ENCODE assay signal across 18 cellular contexts in genomic region chr20:63091901-63092659, GRCh38.
DNase-seq lines count a peak whose midpoint lies in the region; ATAC-seq, FAIRE-seq and TF ChIP-seq lines count a peak whose summit lies in the region.
"Had no signal": no experiment of that assay in that cellular context is flagged by ENCODE, and none has a peak within 500 bp of the region (broad histone marks: within the 10 kb centered on the region; RNA-seq: fewer than 3 reads in every experiment).

No MANE protein-coding gene starts in this region.

- TF ChIP-seq POLR2A in sigmoid colon (IDR thresholded peaks at IDR 0.05): no peak

- no peak overlapping the region for H3K4me3 Mint-ChIP-seq in activated CD8-positive, alpha-beta memory T cell treated with anti-CD3 and anti-CD28 coated beads, Interleukin-2, amount 10 ng/mL, durations not matched to agents 7 days and 5 days
- H3K4me3 Mint-ChIP-seq in T-helper 17 cell (no peak overlapping the region), Calu3 (ENCODE audit: low read depth, unreplicated experiment) (no peak overlapping the region)
- H3K4me3 Mint-ChIP-seq: activated B cell treated with CpG ODN at 0.5 μM for 24 hours; stimulated activated effector memory CD8-positive, alpha-beta T cell treated with anti-CD3 and anti-CD28 coated beads, Interleukin-12 subunit alpha, Interleukin-12 subunit beta, amount 100 ng/mL, for 72 hours had no signal

- H3K4me1 ChIP-seq in left ventricle myocardium inferior (no peaks in the 10 kb centered on the region), sigmoid colon (no peaks in the 10 kb centered on the region)
- H3K4me1 ChIP-seq: A549, vagina had no signal

- intact Hi-C loops in left ventricle myocardium inferior (cut with micrococcal nuclease): no loop called here
- intact Hi-C loops in sigmoid colon (cut with DNase I): no loop called here
- intact Hi-C loops in Calu3 (cut with micrococcal nuclease; ENCODE audit: unreplicated experiment): no loop called here

- ATAC-seq in activated CD8-positive, alpha-beta memory T cell treated with anti-CD3 and anti-CD28 coated beads, Interleukin-2, amount 10 ng/mL, durations not matched to agents 7 days and 5 days: no peak
- no peak for ATAC-seq in T-helper 17 cell
- ATAC-seq: A549; K562; stimulated activated effector memory CD8-positive, alpha-beta T cell treated with anti-CD3 and anti-CD28 coated beads, Interleukin-12 subunit alpha, Interleukin-12 subunit beta, amount 100 ng/mL, for 72 hours had no signal

- no peaks in the 10 kb centered on the region for H3K9me3 Mint-ChIP-seq in activated CD8-positive, alpha-beta memory T cell treated with anti-CD3 and anti-CD28 coated beads, Interleukin-2, amount 10 ng/mL, durations not matched to agents 7 days and 5 days (ENCODE audit: low read depth)
- no peaks in the 10 kb centered on the region for H3K9me3 Mint-ChIP-seq in Calu3 (ENCODE audit: low read depth, unreplicated experiment)
- H3K9me3 Mint-ChIP-seq: activated B cell treated with CpG ODN at 0.5 μM for 24 hours; stimulated activated effector memory CD8-positive, alpha-beta T cell treated with anti-CD3 and anti-CD28 coated beads, Interleukin-12 subunit alpha, Interleukin-12 subunit beta, amount 100 ng/mL, for 72 hours had no signal

- no peaks in the 10 kb centered on the region for H3K27me3 Mint-ChIP-seq in activated CD8-positive, alpha-beta memory T cell treated with anti-CD3 and anti-CD28 coated beads, Interleukin-2, amount 10 ng/mL, durations not matched to agents 7 days and 5 days
- H3K27me3 Mint-ChIP-seq in T-helper 17 cell (peaks cover 41% of the 10 kb centered on the region), Calu3 (ENCODE audit: unreplicated experiment) (peaks cover 83% of the 10 kb centered on the region)

- TF ChIP-seq CTCF in left ventricle myocardium inferior (IDR thresholded peaks at IDR 0.05; ENCODE audit: borderline replicate concordance): no peak
- TF ChIP-seq CTCF in sigmoid colon (IDR thresholded peaks at IDR 0.05): no peak
- no peak for TF ChIP-seq CTCF in Calu3 (IDR thresholded peaks at IDR 0.05; ENCODE audit: unreplicated experiment)

- BruUV-seq in Calu3 (replicated peaks; lab: Mats Ljungman, UMichigan): no TSS peak

- H3K36me3 ChIP-seq in left ventricle myocardium inferior (no peaks in the 10 kb centered on the region), sigmoid colon (no peaks in the 10 kb centered on the region)
- H3K36me3 ChIP-seq: vagina had no signal

- H3K27me3 ChIP-seq in left ventricle myocardium inferior (ENCODE audit: low read depth) (peaks cover 100% of the 10 kb centered on the region), sigmoid colon (peaks cover 0 to 79% (median 28%) of the 10 kb centered on the region in 3 donors)
- H3K27me3 ChIP-seq: vagina had no signal

- CTCF ChIA-PET in activated CD8-positive, alpha-beta memory T cell treated with anti-CD3 and anti-CD28 coated beads, Interleukin-2, amount 10 ng/mL, durations not matched to agents 7 days and 5 days (lab: Charles Lee): no interaction called here
- CTCF ChIA-PET in Calu3 (lab: Charles Lee): interaction anchor here (0.8 kb wide), 1 partner anchor 11 kb away, joined by 3 read pairs; no protein-coding TSS in a partner anchor

- DNase-seq in activated CD8-positive, alpha-beta memory T cell treated with anti-CD3 and anti-CD28 coated beads for 24 hours: peak; percentile 49
- no peak for DNase-seq in activated CD8-positive, alpha-beta memory T cell treated with anti-CD3 and anti-CD28 coated beads, Interleukin-2, amount 10 ng/mL, durations not matched to agents 7 days and 5 days
- peak in 2 of 3 donors; percentile 3 to 6 for DNase-seq in T-helper 17 cell
- DNase-seq in left ventricle myocardium inferior: peak; percentile 12
- DNase-seq in sigmoid colon: peak; percentile 56
- DNase-seq in HTR-8/SVneo (ENCODE audit: insufficient read length, low spot score): no peak
- no peak for DNase-seq in Calu3
- no peak for DNase-seq in NCI-H2196 (lab: John Stamatoyannopoulos, UW; ENCODE audit: unreplicated experiment)
- DNase-seq: activated B cell treated with CpG ODN at 0.5 μM for 24 hours, amniotic stem cell, MV-4-11, NCI-H2029 had no signal

- TF ChIP-seq EP300 in sigmoid colon (IDR thresholded peaks at IDR 0.05): no peak

- H3K4me3 ChIP-seq in left ventricle myocardium inferior (no peak overlapping the region), sigmoid colon (no peak overlapping the region)
- H3K4me3 ChIP-seq: A549, K562, vagina had no signal

- 82 to 87% methylated on average over 31 of the region's 31 CpGs for WGBS in sigmoid colon, 2 donors

- no peaks in the 10 kb centered on the region for H3K9me3 ChIP-seq in T-helper 17 cell (ENCODE audit: control insufficient read depth, low read length, poor library complexity, severe bottlenecking)
- no peaks in the 10 kb centered on the region for H3K9me3 ChIP-seq in left ventricle myocardium inferior (replicated peaks)
- no peaks in the 10 kb centered on the region for H3K9me3 ChIP-seq in sigmoid colon
- H3K9me3 ChIP-seq: A549, vagina had no signal

- H3K36me3 Mint-ChIP-seq in activated CD8-positive, alpha-beta memory T cell treated with anti-CD3 and anti-CD28 coated beads, Interleukin-2, amount 10 ng/mL, durations not matched to agents 7 days and 5 days: no peaks in the 10 kb centered on the region
- H3K36me3 Mint-ChIP-seq in T-helper 17 cell (ENCODE audit: low read depth): no peaks in the 10 kb centered on the region
- H3K36me3 Mint-ChIP-seq in Calu3 (ENCODE audit: insufficient read depth, unreplicated experiment): no peaks in the 10 kb centered on the region
- H3K36me3 Mint-ChIP-seq: stimulated activated effector memory CD8-positive, alpha-beta T cell treated with anti-CD3 and anti-CD28 coated beads, Interleukin-12 subunit alpha, Interleukin-12 subunit beta, amount 100 ng/mL, for 72 hours had no signal

- H3K4me1 Mint-ChIP-seq in activated CD8-positive, alpha-beta memory T cell treated with anti-CD3 and anti-CD28 coated beads, Interleukin-2, amount 10 ng/mL, durations not matched to agents 7 days and 5 days: no peaks in the 10 kb centered on the region
- H3K4me1 Mint-ChIP-seq in T-helper 17 cell (no peaks in the 10 kb centered on the region), Calu3 (ENCODE audit: low read depth, unreplicated experiment) (no peaks in the 10 kb centered on the region)
- H3K4me1 Mint-ChIP-seq: activated B cell treated with CpG ODN at 0.5 μM for 24 hours; stimulated activated effector memory CD8-positive, alpha-beta T cell treated with anti-CD3 and anti-CD28 coated beads, Interleukin-12 subunit alpha, Interleukin-12 subunit beta, amount 100 ng/mL, for 72 hours had no signal

- no peak overlapping the region for H3K27ac ChIP-seq in left ventricle myocardium inferior (replicated peaks)
- no peak overlapping the region for H3K27ac ChIP-seq in sigmoid colon
- H3K27ac ChIP-seq: A549, C4-2B, vagina had no signal

- H3K27ac Mint-ChIP-seq in activated CD8-positive, alpha-beta memory T cell treated with anti-CD3 and anti-CD28 coated beads, Interleukin-2, amount 10 ng/mL, durations not matched to agents 7 days and 5 days: no peak overlapping the region
- H3K27ac Mint-ChIP-seq in T-helper 17 cell: no peak overlapping the region
- H3K27ac Mint-ChIP-seq in Calu3 (ENCODE audit: unreplicated experiment): no peak overlapping the region
- H3K27ac Mint-ChIP-seq: activated B cell treated with CpG ODN at 0.5 μM for 24 hours; progenitor cell of endocrine pancreas; stimulated activated effector memory CD8-positive, alpha-beta T cell treated with anti-CD3 and anti-CD28 coated beads, Interleukin-12 subunit alpha, Interleukin-12 subunit beta, amount 100 ng/mL, for 72 hours had no signal

- FAIRE-seq in HTR-8/SVneo (lab: Jason Lieb, UNC): no peak
- FAIRE-seq: A549, K562 had no signal

Comparison
In these comparisons a context has a peak if more than half of its experiments do, and no peak if none do; other contexts are left out.
1. DNase-seq: peak in activated CD8-positive, alpha-beta memory T cell treated with anti-CD3 and anti-CD28 coated beads for 24 hours (single experiment), T-helper 17 cell (2 of 3), left ventricle myocardium inferior (single experiment) and sigmoid colon (single experiment); none in activated CD8-positive, alpha-beta memory T cell treated with anti-CD3 and anti-CD28 coated beads, Interleukin-2, amount 10 ng/mL, durations not matched to agents 7 days and 5 days (single experiment), HTR-8/SVneo (single experiment), Calu3 (single experiment) and NCI-H2196 (single experiment).